Comparison of ENCODE assay signal across 8 cellular contexts in the genomic region with DNA sequence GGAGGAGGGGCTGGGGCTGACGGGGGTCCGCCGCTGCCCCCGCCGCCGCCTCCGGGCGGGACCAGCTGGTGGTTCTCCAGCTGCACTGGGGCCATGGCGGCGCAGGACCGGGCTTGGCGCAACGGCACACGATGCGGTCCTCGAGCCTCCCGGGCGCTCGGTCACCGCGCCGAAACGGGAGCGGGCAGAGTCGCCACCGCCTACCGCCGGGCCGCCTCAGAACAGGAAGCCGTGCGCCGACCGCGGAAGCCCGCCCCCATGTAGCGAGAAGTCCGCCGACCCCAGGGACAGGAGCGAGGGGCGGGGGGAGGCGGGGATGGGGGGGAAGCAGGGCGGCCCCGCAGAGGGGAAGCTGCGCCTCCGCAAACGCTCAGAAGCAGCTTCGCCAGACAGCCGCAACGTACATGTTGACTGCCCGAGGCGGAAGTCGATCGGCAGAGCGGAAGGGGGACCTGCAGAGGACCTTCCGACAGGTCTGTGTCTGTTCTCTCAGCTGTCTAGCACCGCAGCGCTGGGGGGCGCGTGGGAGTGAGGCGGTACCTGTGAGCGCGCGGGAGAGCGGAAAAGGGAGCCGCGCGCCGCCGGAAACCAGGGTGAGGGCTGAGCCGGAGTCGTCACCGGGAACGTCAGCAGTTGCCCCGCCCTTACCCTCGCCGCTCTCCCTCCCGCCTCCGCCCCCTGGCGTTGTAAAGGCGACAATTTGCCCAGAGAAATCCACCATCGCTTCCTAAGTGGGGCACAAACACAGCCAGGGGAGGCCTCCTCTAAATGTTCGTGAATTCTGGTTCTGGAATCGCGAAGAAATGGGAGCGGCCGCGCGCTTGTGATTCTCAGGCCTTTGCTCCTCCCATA. TPM values are rescaled to one million over a fixed set of nuclear protein-coding genes. Genes with fewer than 3 reads are reported as not detected.
DNase-seq lines count a peak whose midpoint lies in the region; ATAC-seq and TF ChIP-seq lines count a peak whose summit lies in the region.

A gene (minus strand): TSS at position 225 of the 852 bp plus-strand sequence. CDS start 130 bp downstream, at position 95.

- TF ChIP-seq EP300 in ovary (IDR thresholded peaks at IDR 0.05) = no peak

- intact Hi-C loops in ovary (cut with DNase I) (no loop called here), thyroid gland (cut with DNase I) (no loop called here)

- H3K4me1 ChIP-seq in ovary (ENCODE audit: insufficient read depth) = no peaks in the 10 kb centered on the region
- H3K4me1 ChIP-seq in thyroid gland = peaks cover 4 to 9% of the 10 kb centered on the region in 2 donors

- no peaks in the 10 kb centered on the region for H3K9me3 Mint-ChIP-seq in activated naive CD8-positive, alpha-beta T cell treated with anti-CD3 and anti-CD28 coated beads for 36 hours
- H3K9me3 Mint-ChIP-seq in glutamatergic neuron (ENCODE audit: unreplicated experiment) = peaks cover 4% of the 10 kb centered on the region

- H3K4me3 Mint-ChIP-seq in activated naive CD8-positive, alpha-beta T cell treated with anti-CD3 and anti-CD28 coated beads for 36 hours = peak within 1 kb of the TSS; percentile 85
- H3K4me3 Mint-ChIP-seq in glutamatergic neuron (ENCODE audit: unreplicated experiment) = peak within 1 kb of the TSS; percentile 91

- no peaks in the 10 kb centered on the region for H3K36me3 ChIP-seq in ovary
- H3K36me3 ChIP-seq in thyroid gland = no peaks in the 10 kb centered on the region

- no peaks in the 10 kb centered on the region for H3K27me3 Mint-ChIP-seq in activated naive CD8-positive, alpha-beta T cell treated with anti-CD3 and anti-CD28 coated beads for 36 hours
- peaks cover 1% of the 10 kb centered on the region for H3K27me3 Mint-ChIP-seq in glutamatergic neuron (ENCODE audit: unreplicated experiment)

- TF ChIP-seq CTCF in GM12865 (IDR thresholded peaks at IDR 0.05; ENCODE audit: insufficient read depth, low read depth, low read length, missing control alignments) (peak; percentile 34), glutamatergic neuron (IDR thresholded peaks at IDR 0.05; ENCODE audit: partially characterized antibody, unreplicated experiment) (peak; percentile 67), ovary (IDR thresholded peaks at IDR 0.05) (peak; percentile 65 to 78 (median 75)), thyroid gland (IDR thresholded peaks at IDR 0.05) (peak; percentile 10 to 47 (median 37))

- DNase-seq in GM12865 (ENCODE audit: low read depth) = peak; percentile 94
- peak; percentile 87 for DNase-seq in NCI-H1105 (lab: John Stamatoyannopoulos, UW)
- DNase-seq in SKM-1 treated with dmso at 0.1 percent for 144 hours (lab: John Stamatoyannopoulos, UW; ENCODE audit: unreplicated experiment) = peak; percentile 83
- peak; percentile 94 for DNase-seq in activated naive CD8-positive, alpha-beta T cell treated with anti-CD3 and anti-CD28 coated beads for 36 hours
- DNase-seq in glutamatergic neuron = peak; percentile 86
- DNase-seq in ovary = peak; percentile 91 to 93 (median 92)
- peak; percentile 86 to 89 for DNase-seq in thyroid gland

- H3K27ac ChIP-seq in ovary (peak within 1 kb of the TSS; percentile 94 to 98), thyroid gland (peak within 1 kb of the TSS; percentile 90 to 97 (median 96))

- H3K27me3 ChIP-seq in ovary (no peaks in the 10 kb centered on the region), thyroid gland (no peaks in the 10 kb centered on the region)

- TF ChIP-seq POLR2A in ovary (IDR thresholded peaks at IDR 0.05) (peak; percentile 72), thyroid gland (IDR thresholded peaks at IDR 0.05) (peak in 1 of 2 donors; percentile 84)

- peak within 1 kb of the TSS; percentile 95 for H3K27ac Mint-ChIP-seq in activated naive CD8-positive, alpha-beta T cell treated with anti-CD3 and anti-CD28 coated beads for 36 hours
- peak within 1 kb of the TSS; percentile 91 for H3K27ac Mint-ChIP-seq in glutamatergic neuron (ENCODE audit: unreplicated experiment)

- H3K36me3 Mint-ChIP-seq in activated naive CD8-positive, alpha-beta T cell treated with anti-CD3 and anti-CD28 coated beads for 36 hours = peaks cover 9% of the 10 kb centered on the region
- H3K36me3 Mint-ChIP-seq in glutamatergic neuron (ENCODE audit: unreplicated experiment) = no peaks in the 10 kb centered on the region

- H3K9me3 ChIP-seq in ovary (no peaks in the 10 kb centered on the region), thyroid gland (no peaks in the 10 kb centered on the region)

- peaks cover 32% of the 10 kb centered on the region for H3K4me1 Mint-ChIP-seq in activated naive CD8-positive, alpha-beta T cell treated with anti-CD3 and anti-CD28 coated beads for 36 hours
- H3K4me1 Mint-ChIP-seq in glutamatergic neuron (ENCODE audit: low read depth, unreplicated experiment) = peaks cover 13% of the 10 kb centered on the region

- peak within 1 kb of the TSS; percentile 63 for H3K4me3 ChIP-seq in GM12865 (ENCODE audit: low read depth, low read length)
- peak within 1 kb of the TSS; percentile 53 for H3K4me3 ChIP-seq in ovary
- H3K4me3 ChIP-seq in thyroid gland (replicated peaks in 1 of 3) = peak within 1 kb of the TSS in 2 of 3 donors; percentile 55 to 96

- ATAC-seq in HG02642 (IDR thresholded peaks at IDR 0.05; ENCODE audit: poor library complexity, unreplicated experiment) = peak; percentile 93

- 0 to 3% (median 1%) methylated on average over 77 to 88 of the region's 88 CpGs for WGBS in ovary, 3 donors
- WGBS in thyroid gland, 2 donors = 0% methylated on average over 4 to 7 of the region's 88 CpGs

RNA-seq across cellular contexts. Expression of the gene that starts here (rescaled TPM):
- total RNA-seq in activated naive CD8-positive, alpha-beta T cell treated with anti-CD3 and anti-CD28 coated beads for 36 hours = 10 to 100 TPM; 38.8 to 41.4 TPM
- total RNA-seq in glutamatergic neuron (ENCODE audit: unreplicated experiment) (59.8 TPM), ovary (10 to 100 TPM; 27.2 to 41.5 (median 36.2) TPM), thyroid gland (100 to 1,000 TPM in 1 of 4 donors, 10 to 100 TPM in 3; 49.6 to 114 (median 78.3) TPM)
- 10 to 100 TPM; 12.1 to 32.4 TPM for polyA plus RNA-seq in ovary

Comparison
In these comparisons a context has a peak if more than half of its experiments do, and no peak if none do; other contexts are left out.
1. Peak in every context shown above with its lines: DNase-seq, ATAC-seq, H3K4me3 ChIP-seq and H3K27ac ChIP-seq.